ENCODE assay signal across 20 cellular contexts in the genomic region with DNA sequence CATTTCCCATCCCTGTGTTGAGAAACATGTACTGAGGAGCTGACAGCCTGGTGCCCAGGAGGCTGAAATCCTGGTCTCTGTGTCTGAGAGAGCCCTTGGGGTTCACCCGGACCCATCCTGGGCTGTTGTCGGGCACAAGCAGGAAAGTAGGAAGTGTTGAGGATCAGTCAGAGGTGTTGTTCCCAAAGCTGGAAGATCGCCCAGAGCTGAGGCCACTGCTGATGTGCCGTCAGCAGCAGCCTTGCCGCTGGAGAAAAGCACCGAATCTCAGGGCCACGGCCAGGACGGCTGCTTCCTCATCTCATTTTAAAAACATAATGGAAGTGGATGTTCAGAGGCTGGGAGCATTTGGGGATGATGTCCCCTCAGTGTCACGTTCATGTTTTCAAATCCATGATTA.
DNase-seq lines count a peak whose midpoint lies in the region; ATAC-seq, FAIRE-seq and TF ChIP-seq lines count a peak whose summit lies in the region.
"Had no signal": no experiment of that assay in that cellular context is flagged by ENCODE, and none has a peak within 500 bp of the region (broad histone marks: within the 10 kb centered on the region; RNA-seq: fewer than 3 reads in every experiment).

No MANE protein-coding gene starts in this region.

- no peak overlapping the region for H3K27ac Mint-ChIP-seq in activated T-cell treated with anti-CD3 and anti-CD28 coated beads, Interleukin-2, amount 50 U/mL, for 72 hours
- H3K27ac Mint-ChIP-seq: CD14-positive monocyte had no signal

- H3K4me2 ChIP-seq in GM23248 (ENCODE audit: unreplicated experiment) (no peak overlapping the region), H1 (ENCODE audit: insufficient read depth in 1 of 2, low read depth in 2 of 2, low read length in 2 of 2) (no peak overlapping the region), mesenchymal stem cell (ENCODE audit: low read length, poor library complexity, severe bottlenecking) (no peak overlapping the region)

- H3K9me3 ChIP-seq in GM23248 (ENCODE audit: low read depth) (no peaks in the 10 kb centered on the region), H1 (ENCODE audit: insufficient read depth in 2 of 2, low read depth in 1 of 2, low read length in 1 of 2) (no peaks in the 10 kb centered on the region), mesenchymal stem cell (ENCODE audit: control insufficient read depth, low read length) (no peaks in the 10 kb centered on the region)

- CTCF ChIA-PET in H1 (lab: Charles Lee; ENCODE audit: partially characterized antibody) = no interaction called here

- H4K91ac ChIP-seq in H1 (replicated peaks; ENCODE audit: insufficient read length, low read length) (no peak overlapping the region), mesenchymal stem cell (ENCODE audit: low read length) (no peak overlapping the region)

- H3K9me3 Mint-ChIP-seq in activated T-cell treated with anti-CD3 and anti-CD28 coated beads, Interleukin-2, amount 50 U/mL, for 72 hours = no peaks in the 10 kb centered on the region
- H3K9me3 Mint-ChIP-seq: CD14-positive monocyte had no signal

- H4K5ac ChIP-seq in H1 (ENCODE audit: insufficient read length, low read depth, low read length) = no peak overlapping the region

- no peak for FAIRE-seq in H1 (lab: Jason Lieb, UNC)
- no peak for FAIRE-seq in GM12892 (lab: Jason Lieb, UNC)
- FAIRE-seq: HTR-8/SVneo had no signal

- H3K14ac ChIP-seq in H1 (ENCODE audit: insufficient read length) (no peak overlapping the region), mesenchymal stem cell (ENCODE audit: low read length in 2 of 2) (no peak overlapping the region)

- H3K23ac ChIP-seq in H1 (ENCODE audit: insufficient read length) (no peak overlapping the region), mesenchymal stem cell (ENCODE audit: low read length in 2 of 2) (no peak overlapping the region)

- H3K4me1 ChIP-seq in GM23248 (ENCODE audit: insufficient read depth) (peaks cover 28% of the 10 kb centered on the region), H1 (replicated peaks in 1 of 4; ENCODE audit: control insufficient read depth in 3 of 4, insufficient read depth in 4 of 4, low read length in 3 of 4) (peaks cover 7 to 30% (median 18%) of the 10 kb centered on the region in 4 experiments), mesenchymal stem cell (ENCODE audit: control insufficient read depth, insufficient read depth, low read depth, low read length) (peaks cover 5% of the 10 kb centered on the region)

- no peak for TF ChIP-seq CTCF in H1 (IDR thresholded peaks at IDR 0.05; ENCODE audit: control extremely low read depth in 1 of 3, insufficient read depth in 1 of 3, low read depth in 1 of 3, low read length in 3 of 3)

- peak; percentile 28 for DNase-seq in Ammon's horn (ENCODE audit: low spot score)
- DNase-seq in GM23248 = peak; percentile 33
- no peak for DNase-seq in H1 (ENCODE audit: low read depth in 1 of 2, low spot score in 2 of 2)
- DNase-seq in mesenchymal stem cell = no peak
- DNase-seq in activated T-cell treated with anti-CD3 and anti-CD28 coated beads, Interleukin-2, amount 50 U/mL, for 72 hours = no peak
- DNase-seq in GM12892 (ENCODE audit: insufficient read length) = no peak
- DNase-seq: AML-193, DMS 273 treated with DMSO at 0.1 percent for 48 hours, DND-41, HCEC 1CT, IMR-90, NCI-H146, NCI-H2029 treated with DMSO at 0.1 percent for 48 hours, NCI-H2171, NCI-H526, OCI-M1, SIG-M5 had no signal

- H2BK20ac ChIP-seq in H1 (ENCODE audit: low read length) = peak overlapping the region; percentile 19; the same call in 1 of the 2 replicates

- no peaks in the 10 kb centered on the region for H3K36me3 ChIP-seq in GM23248 (ENCODE audit: low read depth)
- H3K36me3 ChIP-seq in H1 (ENCODE audit: control insufficient read depth in 2 of 4, insufficient read depth in 4 of 4, low read length in 3 of 4) = peaks cover 0 to 16% (median 2%) of the 10 kb centered on the region in 4 experiments; a peak in 1 of 8 replicates
- H3K36me3 ChIP-seq in mesenchymal stem cell (ENCODE audit: control insufficient read depth in 1 of 2, insufficient read depth in 2 of 2, low read depth in 1 of 2, low read length in 2 of 2) = peaks cover 0 to 1% of the 10 kb centered on the region in 2 experiments

- no peaks in the 10 kb centered on the region for H3K9me2 ChIP-seq in GM23248 (ENCODE audit: insufficient read depth)

- H4K8ac ChIP-seq in H1 (ENCODE audit: extremely low read depth, insufficient read depth, low read length) (no peak overlapping the region), mesenchymal stem cell (ENCODE audit: low read length) (no peak overlapping the region)

- H2BK15ac ChIP-seq in H1 (ENCODE audit: low read length) (no peak overlapping the region), mesenchymal stem cell (ENCODE audit: low read depth, poor library complexity, severe bottlenecking) (no peak overlapping the region)

- peaks cover 19% of the 10 kb centered on the region for H3F3A ChIP-seq in GM23248 (ENCODE audit: insufficient read depth)

- no peak overlapping the region for H3K4me3 Mint-ChIP-seq in activated T-cell treated with anti-CD3 and anti-CD28 coated beads, Interleukin-2, amount 50 U/mL, for 72 hours
- H3K4me3 Mint-ChIP-seq: CD14-positive monocyte had no signal

- H3K18ac ChIP-seq in H1 (ENCODE audit: extremely low read depth, low read length) (no peak overlapping the region), mesenchymal stem cell (ENCODE audit: low read depth in 1 of 2, low read length in 2 of 2) (no peak overlapping the region)

- TF ChIP-seq POLR2A in H1 (IDR thresholded peaks at IDR 0.05; ENCODE audit: control extremely low read depth in 1 of 2, low read depth in 2 of 2, low read length in 2 of 2) (no peak), GM12892 (IDR thresholded peaks at IDR 0.05; ENCODE audit: low read depth, low read length) (no peak)

- no peak overlapping the region for H3K56ac ChIP-seq in H1 (replicated peaks; ENCODE audit: insufficient read length, low read depth, low read length)

- H3K4me1 Mint-ChIP-seq in activated T-cell treated with anti-CD3 and anti-CD28 coated beads, Interleukin-2, amount 50 U/mL, for 72 hours (ENCODE audit: low read depth) = no peaks in the 10 kb centered on the region
- H3K4me1 Mint-ChIP-seq: CD14-positive monocyte had no signal

- no peak for TF ChIP-seq RAD21 in H1 (IDR thresholded peaks at IDR 0.05 in 1 of 2, conservative IDR thresholded peaks at IDR 0.05 in 1 of 2; ENCODE audit: low read depth in 2 of 2, low read length in 2 of 2)

- H4K20me1 ChIP-seq in GM23248 (ENCODE audit: insufficient read depth) (no peaks in the 10 kb centered on the region), H1 (replicated peaks in 1 of 2; ENCODE audit: control insufficient read depth in 1 of 2, insufficient read depth in 2 of 2, low read length in 2 of 2) (no peaks in the 10 kb centered on the region)

- no peaks in the 10 kb centered on the region for H3K27me3 Mint-ChIP-seq in activated T-cell treated with anti-CD3 and anti-CD28 coated beads, Interleukin-2, amount 50 U/mL, for 72 hours (ENCODE audit: low read depth)

- H3K79me2 ChIP-seq in GM23248 (ENCODE audit: insufficient read depth) (no peaks in the 10 kb centered on the region), H1 (ENCODE audit: control insufficient read depth in 1 of 2, insufficient read depth in 2 of 2, low read length in 2 of 2) (peaks cover 0 to 6% of the 10 kb centered on the region in 2 experiments; a peak in 2 of 4 replicates)

- H2AFZ ChIP-seq in GM23248 (no peak overlapping the region; the same call in 1 of the 2 replicates), H1 (ENCODE audit: low read length) (no peak overlapping the region), mesenchymal stem cell (ENCODE audit: low read depth, low read length) (no peak overlapping the region)

- H3K4ac ChIP-seq in H1 (replicated peaks; ENCODE audit: insufficient read length, low read depth, low read length) = no peak overlapping the region
- no peak overlapping the region for H3K4ac ChIP-seq in mesenchymal stem cell (ENCODE audit: low read depth in 1 of 2, low read length in 2 of 2)

- H3K79me1 ChIP-seq in H1 (ENCODE audit: low read depth, low read length) (peaks cover 2% of the 10 kb centered on the region; the same call in 1 of the 2 replicates), mesenchymal stem cell (replicated peaks; ENCODE audit: low read length, poor library complexity, severe bottlenecking) (no peaks in the 10 kb centered on the region)

- H3K27ac ChIP-seq in GM23248 (no peak overlapping the region), H1 (ENCODE audit: low read depth, low read length) (0 out of 2 replicates have a peak overlapping the region, but pooled peaks have one; percentile 22), mesenchymal stem cell (ENCODE audit: low read length, poor library complexity, severe bottlenecking) (no peak overlapping the region)

- no peaks in the 10 kb centered on the region for H3K36me3 Mint-ChIP-seq in activated T-cell treated with anti-CD3 and anti-CD28 coated beads, Interleukin-2, amount 50 U/mL, for 72 hours (ENCODE audit: insufficient read depth in 2 of 2)
- H3K36me3 Mint-ChIP-seq: CD14-positive monocyte had no signal

- H2BK5ac ChIP-seq in H1 (ENCODE audit: low read depth, low read length) = peak overlapping the region; percentile 72; the same call in 1 of the 2 replicates
- no peak overlapping the region for H2BK5ac ChIP-seq in mesenchymal stem cell (ENCODE audit: low read depth, low read length, poor library complexity, severe bottlenecking)

- no peaks in the 10 kb centered on the region for H3K23me2 ChIP-seq in H1 (ENCODE audit: low read depth, low read length)

- H3K4me3 ChIP-seq in GM23248 (no peak overlapping the region), H1 (ENCODE audit: extremely low read depth in 1 of 4, insufficient read depth in 2 of 4, low read depth in 3 of 4, low read length in 4 of 4) (no peak overlapping the region), mesenchymal stem cell (ENCODE audit: insufficient read depth in 1 of 2, low read depth in 1 of 2, low read length in 2 of 2) (no peak overlapping the region)

- H2BK120ac ChIP-seq in H1 (replicated peaks; ENCODE audit: low read depth, low read length) (peak overlapping the region; percentile 16), mesenchymal stem cell (ENCODE audit: low read depth, low read length) (no peak overlapping the region)

- H3K27me3 ChIP-seq in GM23248 (replicated peaks; ENCODE audit: insufficient read depth) (no peaks in the 10 kb centered on the region), H1 (replicated peaks in 1 of 4; ENCODE audit: control insufficient read depth in 3 of 4, extremely low read depth in 1 of 4, insufficient read depth in 3 of 4, low read length in 3 of 4) (no peaks in the 10 kb centered on the region), mesenchymal stem cell (ENCODE audit: control insufficient read depth in 1 of 2, insufficient read depth in 1 of 2, low read length in 2 of 2) (peaks cover 0 to 4% of the 10 kb centered on the region in 2 experiments)

- POLR2A ChIA-PET in H1 (lab: Charles Lee; ENCODE audit: partially characterized antibody) = no interaction called here

- H2BK12ac ChIP-seq in H1 (ENCODE audit: low read depth, low read length) (peak overlapping the region; percentile 86; the same call in 1 of the 2 replicates), mesenchymal stem cell (ENCODE audit: low read length in 2 of 2) (peak overlapping the region in 1 of 2 experiments; percentile 56)

- no peak for TF ChIP-seq EP300 in H1 (IDR thresholded peaks at IDR 0.05; ENCODE audit: borderline replicate concordance in 1 of 2, low read depth in 2 of 2, low read length in 2 of 2)

- in situ Hi-C loops in GM23248 (cut with MboI) = no loop called here

- H2AK5ac ChIP-seq in H1 (ENCODE audit: low read depth, low read length) = peak overlapping the region; percentile 18
- H2AK5ac ChIP-seq in mesenchymal stem cell (ENCODE audit: low read length, severe bottlenecking) = no peak overlapping the region

- WGBS in GM23248 (ENCODE audit: low coverage in 1 of 2, low lambda C conversion rate in 2 of 2, missing lambda C conversion rate in 2 of 2), 2 experiments = 42 to 52% methylated on average over 9 of the region's 9 CpGs
- WGBS in H1 (ENCODE audit: extremely low coverage in 1 of 2, insufficient coverage in 1 of 2, insufficient read length in 1 of 2, insufficient replicate concordance in 2 of 2, low coverage in 1 of 2, low lambda C conversion rate in 2 of 2, missing lambda C conversion rate in 1 of 2), 2 experiments = 94% methylated on average over 9 of the region's 9 CpGs; no CpG with 5 or more reads in 1 of the 2 experiments
- 97% methylated on average over 9 of the region's 9 CpGs for WGBS in mesenchymal stem cell

- no peak overlapping the region for H3K9ac ChIP-seq in GM23248
- no peak overlapping the region; a peak in 2 of 7 replicates for H3K9ac ChIP-seq in H1 (replicated peaks in 1 of 4; ENCODE audit: extremely low read depth in 1 of 4, low read depth in 3 of 4, low read length in 3 of 4)
- peak overlapping the region; percentile 64 for H3K9ac ChIP-seq in mesenchymal stem cell (ENCODE audit: low read length)

- ATAC-seq in activated T-cell treated with anti-CD3 and anti-CD28 coated beads, Interleukin-2, amount 50 U/mL, for 72 hours (replicated peaks in 1 of 2) = no peak
- no peak for ATAC-seq in GM21515 (IDR thresholded peaks at IDR 0.05; ENCODE audit: unreplicated experiment)

Comparison
In these comparisons a context has a peak if more than half of its experiments do, and no peak if none do; other contexts are left out.
1. DNase-seq: peak in Ammon's horn (single experiment) and GM23248 (single experiment); none in H1 (0 of 2), mesenchymal stem cell (single experiment), activated T-cell treated with anti-CD3 and anti-CD28 coated beads, Interleukin-2, amount 50 U/mL, for 72 hours (0 of 2) and GM12892 (single experiment).